Comparison of ENCODE assay signal across 1 cellular context in genomic region chr17:40100419-40100668, GRCh38.
TF ChIP-seq lines count a peak whose summit lies in the region.

Gene NR1D1 (minus strand): TSS chr17:40100589. CDS start chr17:40100094, 495 bp downstream.

TF ChIP-seq in HepG2, 621 proteins besides CTCF, POLR2A, EP300 and RAD21 (continued from another document):
- no peak for TF ChIP-seq ZNF281 (CRISPR knock-in tag; IDR thresholded peaks at IDR 0.05; ENCODE audit: borderline replicate concordance)
- TF ChIP-seq ZNF3 (CRISPR knock-in tag; IDR thresholded peaks at IDR 0.05) = 0 out of 2 replicates have a peak, but pooled peaks have one; percentile 11
- no peak for TF ChIP-seq MED8 (CRISPR knock-in tag; IDR thresholded peaks at IDR 0.05; ENCODE audit: insufficient replicate concordance)
- TF ChIP-seq ELF1 (CRISPR knock-in tag; IDR thresholded peaks at IDR 0.05) = peak; percentile 63; the same call in 1 of the 2 replicates
- TF ChIP-seq EEA1 (CRISPR knock-in tag; IDR thresholded peaks at IDR 0.05; ENCODE audit: borderline replicate concordance) = no peak; the same call in 1 of the 2 replicates
- peak; percentile 79; the same call in 1 of the 2 replicates for TF ChIP-seq ZNF878 (CRISPR knock-in tag; IDR thresholded peaks at IDR 0.05)
- no peak for TF ChIP-seq HDAC2 (CRISPR knock-in tag; IDR thresholded peaks at IDR 0.05)
- no peak; the same call in 1 of the 2 replicates for TF ChIP-seq DR1 (CRISPR knock-in tag; IDR thresholded peaks at IDR 0.05)
- TF ChIP-seq KAT2B (IDR thresholded peaks at IDR 0.05; ENCODE audit: borderline replicate concordance, low read depth, low read length) = no peak
- no peak for TF ChIP-seq ZBTB10 (CRISPR knock-in tag; IDR thresholded peaks at IDR 0.05; ENCODE audit: borderline replicate concordance)
- no peak for TF ChIP-seq LRRFIP1 (CRISPR knock-in tag; conservative IDR thresholded peaks at IDR 0.05)
